11 cellular contexts compared by ENCODE assay signal in the genomic region with DNA sequence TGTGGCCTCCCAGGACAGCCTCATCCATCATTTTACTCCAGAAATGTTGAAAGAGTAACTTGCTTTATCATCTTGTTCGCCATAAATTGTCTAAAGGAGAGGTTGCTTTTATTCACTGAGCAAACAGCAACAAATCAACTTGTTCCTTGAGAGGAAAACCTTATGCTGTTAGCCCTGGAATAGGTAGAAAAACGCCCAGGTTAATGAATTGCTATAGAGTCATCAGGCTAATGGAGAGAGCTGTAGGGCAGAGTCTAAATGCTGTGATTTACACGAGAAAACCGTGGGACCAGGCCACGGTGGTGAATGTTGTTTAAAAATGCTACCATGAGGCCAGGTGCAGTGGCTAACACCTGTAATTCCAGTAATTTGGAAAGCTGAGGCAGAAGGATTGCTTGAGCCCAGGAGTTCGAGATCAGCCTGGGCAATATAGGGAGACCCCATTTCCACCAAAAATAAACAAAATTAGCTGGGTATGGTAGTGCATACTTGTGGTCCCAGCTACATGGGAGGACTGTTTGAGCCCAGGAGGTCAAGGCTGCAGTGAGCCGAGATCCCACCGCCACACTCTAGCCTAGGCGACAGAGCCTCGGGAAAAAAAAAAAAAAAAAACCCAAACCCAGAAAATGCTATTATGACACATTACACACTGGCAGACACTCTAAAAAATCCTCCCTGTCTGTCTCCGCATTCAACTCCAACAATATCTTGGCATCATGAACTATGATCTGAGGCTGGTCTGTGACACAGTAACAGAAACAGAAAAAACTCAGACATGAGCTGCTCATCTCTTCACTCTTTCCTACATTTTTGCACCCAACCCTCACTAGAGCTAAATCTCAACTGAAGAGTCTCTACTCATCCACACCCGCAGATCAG.
DNase-seq lines count a peak whose midpoint lies in the region; FAIRE-seq and TF ChIP-seq lines count a peak whose summit lies in the region.
"Had no signal": no experiment of that assay in that cellular context is flagged by ENCODE, and none has a peak within 500 bp of the region (broad histone marks: within the 10 kb centered on the region; RNA-seq: fewer than 3 reads in every experiment).

No MANE protein-coding gene starts in this region.

- H3K27me3 ChIP-seq in H7 (ENCODE audit: control insufficient read depth, insufficient read depth, low read length) (no peaks in the 10 kb centered on the region), SJSA1 (replicated peaks) (no peaks in the 10 kb centered on the region), osteoblast (ENCODE audit: insufficient read depth, low read length) (no peaks in the 10 kb centered on the region)

- H3K4me1 ChIP-seq in SJSA1 (replicated peaks) (peaks cover 23% of the 10 kb centered on the region), osteoblast (ENCODE audit: insufficient read depth, low read length) (peaks cover 7% of the 10 kb centered on the region)

- H3K27ac ChIP-seq in SJSA1, result peak overlapping the region; percentile 60
- peak overlapping the region; percentile 11 for H3K27ac ChIP-seq in osteoblast (ENCODE audit: low read depth, low read length)

- peaks cover 13% of the 10 kb centered on the region for H3K9me3 Mint-ChIP-seq in glutamatergic neuron (ENCODE audit: unreplicated experiment)

- FAIRE-seq in GM19239 (lab: Jason Lieb, UNC), result no peak

- H3K4me3 ChIP-seq in H7 (ENCODE audit: insufficient read depth, low read depth, low read length) (peak overlapping the region; percentile 10; the same call in 1 of the 2 replicates), SJSA1 (no peak overlapping the region), osteoblast (ENCODE audit: insufficient read depth, low read length) (no peak overlapping the region)

- peaks cover 59% of the 10 kb centered on the region for H3K4me1 Mint-ChIP-seq in glutamatergic neuron (ENCODE audit: low read depth, unreplicated experiment)
- H3K4me1 Mint-ChIP-seq: immature natural killer cell had no signal

- TF ChIP-seq CTCF in glutamatergic neuron (IDR thresholded peaks at IDR 0.05; ENCODE audit: partially characterized antibody, unreplicated experiment), result no peak
- TF ChIP-seq CTCF in osteoblast (IDR thresholded peaks at IDR 0.05; ENCODE audit: extremely low read depth, low read depth, low read length), result no peak

- peak overlapping the region; percentile 63 for H3K4me3 Mint-ChIP-seq in glutamatergic neuron (ENCODE audit: unreplicated experiment)
- H3K4me3 Mint-ChIP-seq: immature natural killer cell had no signal

- H2AFZ ChIP-seq in osteoblast (ENCODE audit: low read length), result no peak overlapping the region

- H3K9me3 ChIP-seq in SJSA1 (replicated peaks) (no peaks in the 10 kb centered on the region), osteoblast (ENCODE audit: low read depth, low read length) (no peaks in the 10 kb centered on the region)

- no peak overlapping the region for H3K4me2 ChIP-seq in osteoblast (ENCODE audit: insufficient read depth, low read length)

- H3K36me3 Mint-ChIP-seq in glutamatergic neuron (ENCODE audit: unreplicated experiment), result no peaks in the 10 kb centered on the region

- no peaks in the 10 kb centered on the region for H4K20me1 ChIP-seq in osteoblast (ENCODE audit: insufficient read depth, low read length)

- H3K36me3 ChIP-seq in H7 (replicated peaks; ENCODE audit: control insufficient read depth, insufficient read depth, low read length) (peaks cover 5% of the 10 kb centered on the region), SJSA1 (peaks cover 27% of the 10 kb centered on the region), osteoblast (ENCODE audit: insufficient read depth, low read length) (peaks cover 12% of the 10 kb centered on the region)

- H3K27ac Mint-ChIP-seq in glutamatergic neuron (ENCODE audit: unreplicated experiment), result peak overlapping the region; percentile 94
- H3K27ac Mint-ChIP-seq: immature natural killer cell had no signal

- peaks cover 14% of the 10 kb centered on the region for H3K27me3 Mint-ChIP-seq in glutamatergic neuron (ENCODE audit: unreplicated experiment)

- DNase-seq in H7, result no peak
- DNase-seq in SJSA1 (ENCODE audit: low read depth in 1 of 2, low spot score in 2 of 2), result peak in 1 of 2 experiments; percentile 36
- DNase-seq in glutamatergic neuron, result no peak
- DNase-seq in osteoblast (ENCODE audit: insufficient read length, low spot score, missing footprints), result no peak
- no peak for DNase-seq in NCI-H2227 (lab: John Stamatoyannopoulos, UW; ENCODE audit: unreplicated experiment)
- DNase-seq in GM19239 (ENCODE audit: insufficient read length, low spot score), result no peak
- no peak for DNase-seq in NCI-H2196 treated with DMSO at 0.1 percent for 48 hours (lab: John Stamatoyannopoulos, UW; ENCODE audit: unreplicated experiment)
- no peak for DNase-seq in cortex of kidney (lab: John Stamatoyannopoulos, UW)
- DNase-seq: activated gamma-delta T cell treated with Interleukin-2 at 50 U/mL for 16 hours; effector CD8-positive, alpha-beta T cell; immature natural killer cell had no signal

- peaks cover 26% of the 10 kb centered on the region for H3K79me2 ChIP-seq in osteoblast (ENCODE audit: insufficient read depth, low read length)
